ENCODE assay signal across 7 cellular contexts in the genomic region with DNA sequence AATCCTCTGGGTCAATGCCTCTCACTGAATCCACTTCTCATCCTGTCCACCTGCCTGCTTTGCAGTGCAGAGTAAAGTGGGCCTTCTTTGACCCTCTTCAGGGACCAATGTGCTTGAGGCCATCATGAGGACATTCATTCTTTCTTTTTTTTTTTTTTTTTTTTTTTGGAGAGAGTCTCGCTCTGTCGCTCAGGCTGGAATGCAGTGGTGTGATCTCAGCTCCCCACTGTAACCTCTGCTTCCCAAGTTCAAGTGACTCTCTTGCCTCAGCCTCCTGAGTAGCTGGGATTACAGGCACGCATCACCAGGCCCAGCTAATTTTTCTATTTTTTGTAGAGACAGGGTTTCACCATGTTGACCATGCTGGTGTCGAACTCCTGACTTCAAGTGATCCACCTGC. TPM values are rescaled to one million over a fixed set of nuclear protein-coding genes. Genes with fewer than 3 reads are reported as not detected.
"Had no signal": no experiment of that assay in that cellular context is flagged by ENCODE, and none has a peak within 500 bp of the region (broad histone marks: within the 10 kb centered on the region; RNA-seq: fewer than 3 reads in every experiment).

No MANE protein-coding gene starts in this region.

RNA-seq across cellular contexts. Expression of a gene that starts 22.8 kb away (rescaled TPM):
- total RNA-seq: M059J, PC-3, Peyer's patch, Right ventricle myocardium inferior, RPMI7951, SJCRH30, SK-MEL-5 had no signal
